Comparison of ENCODE assay signal across 24 cellular contexts in the genomic region with DNA sequence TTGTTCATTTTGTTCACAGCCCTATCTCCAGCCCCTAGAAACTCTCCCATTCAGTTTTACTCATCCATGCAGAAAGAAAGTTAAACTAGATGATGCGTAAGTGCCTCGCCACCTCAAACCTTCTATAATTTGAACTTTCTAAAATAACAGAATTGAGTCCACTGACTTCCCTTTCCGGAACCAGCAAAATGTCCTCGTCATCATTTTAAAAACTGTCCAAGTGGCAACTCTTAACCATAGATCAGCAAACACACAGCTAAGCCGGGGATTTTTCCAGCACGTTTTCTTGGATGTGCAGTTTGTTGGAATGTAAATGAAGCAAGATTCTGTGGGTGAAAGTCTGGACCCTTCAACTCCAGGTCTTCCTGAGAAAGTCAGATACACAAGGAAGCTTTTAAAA.
DNase-seq lines count a peak whose midpoint lies in the region; ATAC-seq, FAIRE-seq and TF ChIP-seq lines count a peak whose summit lies in the region.
"Had no signal": no experiment of that assay in that cellular context is flagged by ENCODE, and none has a peak within 500 bp of the region (broad histone marks: within the 10 kb centered on the region; RNA-seq: fewer than 3 reads in every experiment).

No MANE protein-coding gene starts in this region.

- H2AK5ac ChIP-seq in IMR-90 (ENCODE audit: low read depth, low read length) = no peak overlapping the region

- H3K4me2 ChIP-seq in A549 (no peak overlapping the region), IMR-90 (ENCODE audit: low read depth, low read length) (no peak overlapping the region), K562 (ENCODE audit: insufficient read depth, low read length) (no peak overlapping the region), neural progenitor cell (no peak overlapping the region)

- dilution Hi-C loops in IMR-90 (cut with HindIII; ENCODE audit: low sequenced_read_pairs, unreplicated experiment) = no loop called here

- no peak overlapping the region for H3K4me3 Mint-ChIP-seq in neural progenitor cell
- H3K4me3 Mint-ChIP-seq: B cell; CD4-positive, alpha-beta T cell; CD8-positive, alpha-beta T cell had no signal

- H3K79me1 ChIP-seq in IMR-90 (ENCODE audit: low read depth in 1 of 2, low read length in 2 of 2) = no peaks in the 10 kb centered on the region

- no peak overlapping the region for H3K9ac ChIP-seq in IMR-90 (ENCODE audit: low read depth, low read length)
- no peak overlapping the region for H3K9ac ChIP-seq in K562 (ENCODE audit: insufficient read depth in 1 of 2, low read depth in 2 of 2, low read length in 2 of 2)
- no peak overlapping the region for H3K9ac ChIP-seq in neural progenitor cell

- no peak overlapping the region for H2BK20ac ChIP-seq in IMR-90 (ENCODE audit: low read depth, low read length)

- no peak overlapping the region for H3K14ac ChIP-seq in IMR-90 (replicated peaks; ENCODE audit: low read depth, low read length)

- H4K8ac ChIP-seq in IMR-90 (ENCODE audit: low read depth in 2 of 2, low read length in 2 of 2) = no peak overlapping the region

- H4K20me1 ChIP-seq in IMR-90 (ENCODE audit: insufficient read depth, low read length) = no peaks in the 10 kb centered on the region
- H4K20me1 ChIP-seq in K562 (replicated peaks; ENCODE audit: control insufficient read depth, insufficient read depth, low read length) = no peaks in the 10 kb centered on the region
- H4K20me1 ChIP-seq in neural progenitor cell (ENCODE audit: low read depth) = no peaks in the 10 kb centered on the region

- H4K91ac ChIP-seq in IMR-90 (ENCODE audit: insufficient read depth, low read depth, low read length) = no peak overlapping the region

- H3K79me2 ChIP-seq in K562 (ENCODE audit: control insufficient read depth, insufficient read depth, low read length) (no peaks in the 10 kb centered on the region), neural progenitor cell (ENCODE audit: low read depth) (no peaks in the 10 kb centered on the region)

- H3K36me3 ChIP-seq in IMR-90 (ENCODE audit: control insufficient read depth, insufficient read depth, low read length) (no peaks in the 10 kb centered on the region), K562 (ENCODE audit: control insufficient read depth, insufficient read depth, low read length) (no peaks in the 10 kb centered on the region), neural progenitor cell (no peaks in the 10 kb centered on the region)
- H3K36me3 ChIP-seq: BLaER1 treated with 17β-estradiol and CSF1 and Interleukin-3, amounts not matched to agents 10 nM and 100 nM had no signal

- H3K4ac ChIP-seq in IMR-90 (ENCODE audit: low read depth, low read length) = no peak overlapping the region

- no peak for TF ChIP-seq CTCF in A549 (IDR thresholded peaks at IDR 0.05)
- no peak for TF ChIP-seq CTCF in IMR-90 (conservative IDR thresholded peaks at IDR 0.05; ENCODE audit: low read depth, low read length)
- no peak for TF ChIP-seq CTCF in K562 (IDR thresholded peaks at IDR 0.05 in 2 of 3, conservative IDR thresholded peaks at IDR 0.05 in 1 of 3; ENCODE audit: insufficient read depth in 2 of 3, low read depth in 1 of 3, low read length in 3 of 3)
- TF ChIP-seq CTCF in neural progenitor cell (IDR thresholded peaks at IDR 0.05) = no peak

- H3K4me3 ChIP-seq in A549 = no peak overlapping the region
- no peak overlapping the region for H3K4me3 ChIP-seq in IMR-90 (ENCODE audit: insufficient read depth, low read depth, low read length)
- H3K4me3 ChIP-seq in K562 = no peak overlapping the region
- no peak overlapping the region for H3K4me3 ChIP-seq in neural progenitor cell
- H3K4me3 ChIP-seq: BLaER1 treated with 17β-estradiol and CSF1 and Interleukin-3, amounts not matched to agents 10 nM and 100 nM had no signal

- H3K9me3 Mint-ChIP-seq in neural progenitor cell = peaks cover 3% of the 10 kb centered on the region

- H2AFZ ChIP-seq in IMR-90 (replicated peaks; ENCODE audit: low read length, poor library complexity) = no peak overlapping the region
- H2AFZ ChIP-seq in K562 (ENCODE audit: low read depth, low read length) = no peak overlapping the region
- H2AFZ ChIP-seq in neural progenitor cell (replicated peaks) = no peak overlapping the region

- H3K9me3 ChIP-seq in A549 (no peaks in the 10 kb centered on the region), IMR-90 (ENCODE audit: control insufficient read depth, insufficient read depth, low read length) (peaks cover 13% of the 10 kb centered on the region), K562 (replicated peaks; ENCODE audit: control insufficient read depth, insufficient read depth, low read depth, low read length) (no peaks in the 10 kb centered on the region), neural progenitor cell (ENCODE audit: low read depth) (no peaks in the 10 kb centered on the region)
- H3K9me3 ChIP-seq: BLaER1 treated with 17β-estradiol and CSF1 and Interleukin-3, amounts not matched to agents 10 nM and 100 nM; Caco-2 had no signal

- intact Hi-C loops in IMR-90 (cut with micrococcal nuclease) = no loop called here
- intact Hi-C loops in K562 (cut with micrococcal nuclease) = no loop called here

- no peaks in the 10 kb centered on the region for H3K4me1 ChIP-seq in A549
- no peaks in the 10 kb centered on the region for H3K4me1 ChIP-seq in IMR-90 (ENCODE audit: control insufficient read depth, insufficient read depth, low read length)
- H3K4me1 ChIP-seq in K562 (replicated peaks in 1 of 2; ENCODE audit: control insufficient read depth in 2 of 2, insufficient read depth in 2 of 2, low read length in 2 of 2) = no peaks in the 10 kb centered on the region
- H3K4me1 ChIP-seq in neural progenitor cell = peaks cover 17% of the 10 kb centered on the region
- H3K4me1 ChIP-seq: Caco-2 had no signal

- no peak overlapping the region for H3K56ac ChIP-seq in IMR-90 (ENCODE audit: extremely low read depth, insufficient read depth, low read length)

- H3K36me3 Mint-ChIP-seq in neural progenitor cell = peaks cover 4% of the 10 kb centered on the region
- H3K36me3 Mint-ChIP-seq: CD8-positive, alpha-beta T cell had no signal

- peaks cover 53% of the 10 kb centered on the region for H3K4me1 Mint-ChIP-seq in neural progenitor cell
- H3K4me1 Mint-ChIP-seq: B cell had no signal

- H2AK9ac ChIP-seq in IMR-90 (replicated peaks; ENCODE audit: low read depth, low read length, poor library complexity) = no peak overlapping the region

- no peak for TF ChIP-seq EP300 in A549 (IDR thresholded peaks at IDR 0.05)
- no peak for TF ChIP-seq EP300 in K562 (IDR thresholded peaks at IDR 0.05; ENCODE audit: low read length)

- peaks cover 2% of the 10 kb centered on the region for H3K27me3 Mint-ChIP-seq in neural progenitor cell (ENCODE audit: insufficient read depth, low read depth)
- H3K27me3 Mint-ChIP-seq: CD4-positive, alpha-beta T cell had no signal

- H3K27ac ChIP-seq in A549 = no peak overlapping the region
- no peak overlapping the region for H3K27ac ChIP-seq in IMR-90 (ENCODE audit: insufficient read depth, low read length)
- H3K27ac ChIP-seq in K562 (ENCODE audit: extremely low read depth, low read depth, low read length) = no peak overlapping the region
- H3K27ac ChIP-seq in neural progenitor cell = no peak overlapping the region
- H3K27ac ChIP-seq: C4-2B had no signal

- no peak overlapping the region for H2BK120ac ChIP-seq in IMR-90 (ENCODE audit: low read depth, low read length)

- H2BK15ac ChIP-seq in IMR-90 (ENCODE audit: low read depth, low read length) = no peak overlapping the region

- FAIRE-seq in A549 (lab: Jason Lieb, UNC) (no peak), K562 (lab: Jason Lieb, UNC) (no peak)
- FAIRE-seq: A204.1, D721Med, G401.6, GM12891, GM19239 had no signal

- peak overlapping the region; percentile 32 for H3K27ac Mint-ChIP-seq in neural progenitor cell
- H3K27ac Mint-ChIP-seq: B cell; CD4-positive, alpha-beta T cell; CD8-positive, alpha-beta T cell had no signal

- H3K27me3 ChIP-seq in IMR-90 (ENCODE audit: control insufficient read depth, insufficient read depth, low read length) (no peaks in the 10 kb centered on the region), K562 (ENCODE audit: control insufficient read depth in 2 of 2, insufficient read depth in 2 of 2, low read length in 2 of 2) (peaks cover 0 to 9% of the 10 kb centered on the region in 2 experiments; a peak in 3 of 5 replicates), neural progenitor cell (no peaks in the 10 kb centered on the region)

- no peaks in the 10 kb centered on the region for H3F3A ChIP-seq in neural progenitor cell (ENCODE audit: low read depth)

- H3K9me1 ChIP-seq in IMR-90 (ENCODE audit: insufficient read depth, low read length) (no peaks in the 10 kb centered on the region), K562 (ENCODE audit: control insufficient read depth, insufficient read depth, low read length) (no peaks in the 10 kb centered on the region)

- no TSS peak for BruUV-seq in IMR-90 (replicated peaks; lab: Mats Ljungman, UMichigan)
- BruUV-seq in K562 (replicated peaks; lab: Mats Ljungman, UMichigan) = no TSS peak

- DNase-seq in A549 (ENCODE audit: low read depth in 1 of 2, low spot score in 1 of 2) = no peak
- DNase-seq in IMR-90 = no peak
- no peak for DNase-seq in K562 (ENCODE audit: extremely low read depth in 1 of 4, low spot score in 3 of 4)
- DNase-seq in neural progenitor cell (ENCODE audit: low spot score) = no peak
- DNase-seq in NAMALWA (ENCODE audit: low spot score) = no peak
- no peak for DNase-seq in ecto neural progenitor cell (ENCODE audit: low spot score)
- no peak for DNase-seq in NCI-H1436 (lab: John Stamatoyannopoulos, UW)
- DNase-seq: 8988T; AML-193; Caco-2; Calu3; CD4-positive, alpha-beta T cell; CD8-positive, alpha-beta T cell; DMS79 treated with DMSO at 0.1 percent for 48 hours; GF-D8 had no signal

- no peak overlapping the region for H3K23ac ChIP-seq in IMR-90 (ENCODE audit: low read depth, low read length)

- CTCF ChIA-PET in A549 (lab: Yijun Ruan, JAX) (interaction anchor here (1.3 kb wide), 1 partner anchor 12 kb away, joined by 3 read pairs; no protein-coding TSS in a partner anchor), IMR-90 (lab: Yijun Ruan, JAX) (no interaction called here), K562 (lab: Yijun Ruan, JAX; ENCODE audit: low intra/inter-chr PET ratio) (no interaction called here)

- in situ Hi-C loops in IMR-90 (cut with MboI; ENCODE audit: low sequenced_read_pairs) = no loop called here
- in situ Hi-C loops in K562 (cut with MboI) = no loop called here

- no peak overlapping the region for H4K5ac ChIP-seq in IMR-90 (ENCODE audit: low read depth, low read length)

- 20% methylated on average over 6 of the region's 6 CpGs for WGBS in A549 (ENCODE audit: missing lambda C conversion rate)
- WGBS in IMR-90 (ENCODE audit: extremely low coverage in 2 of 2, insufficient read length in 1 of 2), 2 experiments = no CpG with 5 or more reads among the region's 6 CpGs
- WGBS in K562 (ENCODE audit: insufficient coverage, low coverage, missing lambda C conversion rate) = 1% methylated on average over 6 of the region's 6 CpGs

- TF ChIP-seq RAD21 in A549 (conservative IDR thresholded peaks at IDR 0.05 in 1 of 2, IDR thresholded peaks at IDR 0.05 in 1 of 2) (no peak), IMR-90 (IDR thresholded peaks at IDR 0.05; ENCODE audit: low read length) (no peak), K562 (CRISPR knock-in tag; conservative IDR thresholded peaks at IDR 0.05 in 1 of 2, IDR thresholded peaks at IDR 0.05 in 1 of 2) (no peak)

- POLR2A ChIA-PET in A549 (lab: Yijun Ruan, JAX) = no interaction called here
- POLR2A ChIA-PET in IMR-90 (lab: Charles Lee; ENCODE audit: unreplicated experiment) = no interaction called here
- POLR2A ChIA-PET in K562 (lab: Yijun Ruan, JAX) = no interaction called here

- ATAC-seq in A549 = no peak
- ATAC-seq in IMR-90 (ENCODE audit: low read depth) = no peak
- ATAC-seq in K562 = no peak
- no peak for ATAC-seq in GM19395 (IDR thresholded peaks at IDR 0.05; ENCODE audit: unreplicated experiment)
- ATAC-seq: CD8-positive, alpha-beta T cell had no signal

- TF ChIP-seq POLR2A in A549 (IDR thresholded peaks at IDR 0.05; ENCODE audit: low read length) (no peak), IMR-90 (IDR thresholded peaks at IDR 0.05; ENCODE audit: low read depth, low read length) (no peak), K562 (conservative IDR thresholded peaks at IDR 0.05) (no peak)

- H3K18ac ChIP-seq in IMR-90 (ENCODE audit: low read depth, low read length) = no peak overlapping the region

- H2BK5ac ChIP-seq in IMR-90 (ENCODE audit: low read depth, low read length, poor library complexity, severe bottlenecking) = no peak overlapping the region
